In genomic region chr20:45299786-45300185, GRCh38 we compare ENCODE assay signal across 32 cellular contexts. TPM values are rescaled to one million over a fixed set of nuclear protein-coding genes. Genes with fewer than 3 reads are reported as not detected.
"Had no signal": no experiment of that assay in that cellular context is flagged by ENCODE, and none has a peak within 500 bp of the region (broad histone marks: within the 10 kb centered on the region; RNA-seq: fewer than 3 reads in every experiment).

No MANE protein-coding gene starts in this region.

- H3K4me3 ChIP-seq: stomach, suprapubic skin, testis, thoracic aorta, thyroid gland, tibial artery, tibial nerve, transverse colon, upper lobe of left lung, upper lobe of right lung, uterus, vagina had no signal

- H3K4me3 Mint-ChIP-seq: stimulated activated effector memory CD8-positive, alpha-beta T cell treated with anti-CD3 and anti-CD28 coated beads, Interleukin-12 subunit alpha, Interleukin-12 subunit beta, amount 100 ng/mL, for 72 hours; stimulated activated memory B cell treated with anti-CD40 and anti-IgM and Interleukin-4, amounts not matched to agents 10 μg/mL and 1 μg/mL and 100 μg/mL, for 72 hours; stimulated activated naive B cell treated with anti-CD40 and anti-IgM and Interleukin-4, amounts not matched to agents 10 μg/mL and 1 μg/mL and 100 μg/mL, for 72 hours; stimulated activated naive CD8-positive, alpha-beta T cell treated with anti-CD3 and anti-CD28 coated beads, Interleukin-15, amount 100 ng/mL, for 72 hours; stimulated activated naive CD8-positive, alpha-beta T cell treated with anti-CD3 and anti-CD28 coated beads, Interleukin-15, Interleukin-2, amounts not matched to agents 100 ng/mL and 50 ng/mL, for 24 hours; type B pancreatic cell had no signal

- DNase-seq: stimulated activated CD4-positive, alpha-beta T cell treated with anti-CD3 and anti-CD28 coated beads, Interleukin-2, amount 100 ng/mL, for 48 hours; stimulated activated CD4-positive, alpha-beta T cell treated with anti-CD3 and anti-CD28 coated beads, Interleukin-4, amount 100 ng/mL, for 1 hour; stimulated activated CD4-positive, alpha-beta T cell treated with anti-CD3 and anti-CD28 coated beads, Interleukin-4, amount 100 ng/mL, for 24 hours; stimulated activated CD4-positive, alpha-beta T cell treated with anti-CD3 and anti-CD28 coated beads, Interleukin-4, amount 100 ng/mL, for 4 hours; stimulated activated CD8-positive, alpha-beta memory T cell treated with anti-CD3 and anti-CD28 coated beads, Interleukin-4, amount 100 ng/mL, for 48 hours; stimulated activated naive B cell treated with anti-CD40 and anti-IgM and Interleukin-4, amounts not matched to agents 10 μg/mL and 1 μg/mL and 100 μg/mL, for 72 hours; stimulated activated naive CD4-positive, alpha-beta T cell; stimulated activated naive CD4-positive, alpha-beta T cell treated with Interleukin-2 at 50 U/mL for 16 hours; stimulated activated naive CD8-positive, alpha-beta T cell treated with anti-CD3 and anti-CD28 coated beads, Interleukin-15, amount 100 ng/mL, for 72 hours; stimulated activated naive CD8-positive, alpha-beta T cell treated with anti-CD3 and anti-CD28 coated beads, Interleukin-15, Interleukin-2, amounts not matched to agents 100 U/mL and 50 U/mL, for 24 hours; stomach; substantia nigra; testis; thyroid gland; transverse colon; trophoblast cell; upper lobe of left lung; upper lobe of right lung; uterus had no signal

- H3K27me3 ChIP-seq: testis, thyroid gland, upper lobe of left lung, uterus had no signal

- H3K36me3 ChIP-seq: stomach, suprapubic skin, thoracic aorta, thyroid gland, tibial artery, tibial nerve, transverse colon, upper lobe of left lung, upper lobe of right lung, uterus, vagina had no signal

- H3K4me1 Mint-ChIP-seq: stimulated activated memory B cell treated with anti-CD40 and anti-IgM and Interleukin-4, amounts not matched to agents 10 μg/mL and 1 μg/mL and 100 μg/mL, for 72 hours; stimulated activated naive B cell treated with anti-CD40 and anti-IgM and Interleukin-4, amounts not matched to agents 10 μg/mL and 1 μg/mL and 100 μg/mL, for 72 hours had no signal

- H3K27ac Mint-ChIP-seq: stimulated activated effector memory CD8-positive, alpha-beta T cell treated with anti-CD3 and anti-CD28 coated beads, Interleukin-12 subunit alpha, Interleukin-12 subunit beta, amount 100 ng/mL, for 72 hours; stimulated activated memory B cell treated with anti-CD40 and anti-IgM and Interleukin-4, amounts not matched to agents 10 μg/mL and 1 μg/mL and 100 μg/mL, for 72 hours; stimulated activated naive B cell treated with anti-CD40 and anti-IgM and Interleukin-4, amounts not matched to agents 10 μg/mL and 1 μg/mL and 100 μg/mL, for 72 hours; stimulated activated naive CD8-positive, alpha-beta T cell treated with anti-CD3 and anti-CD28 coated beads, Interleukin-15, Interleukin-2, amounts not matched to agents 100 ng/mL and 50 ng/mL, for 24 hours; type B pancreatic cell had no signal

- H3K9me3 ChIP-seq: stomach, suprapubic skin, testis, thoracic aorta, thyroid gland, tibial artery, tibial nerve, transverse colon, upper lobe of left lung, upper lobe of right lung, uterus, vagina had no signal

- ATAC-seq: stimulated activated effector memory CD8-positive, alpha-beta T cell treated with anti-CD3 and anti-CD28 coated beads, Interleukin-12 subunit alpha, Interleukin-12 subunit beta, amount 100 ng/mL, for 72 hours; stimulated activated memory B cell treated with anti-CD40 and anti-IgM and Interleukin-4, amounts not matched to agents 10 μg/mL and 1 μg/mL and 100 μg/mL, for 72 hours; stimulated activated naive B cell treated with anti-CD40 and anti-IgM and Interleukin-4, amounts not matched to agents 10 μg/mL and 1 μg/mL and 100 μg/mL, for 72 hours; stimulated activated naive CD8-positive, alpha-beta T cell treated with anti-CD3 and anti-CD28 coated beads, Interleukin-15, amount 100 ng/mL, for 72 hours; stimulated activated naive CD8-positive, alpha-beta T cell treated with anti-CD3 and anti-CD28 coated beads, Interleukin-15, Interleukin-2, amounts not matched to agents 100 U/mL and 50 U/mL, for 24 hours; upper lobe of right lung had no signal

- H3K27ac ChIP-seq: stomach, suprapubic skin, testis, thoracic aorta, thyroid gland, tibial artery, tibial nerve, transverse colon, upper lobe of left lung, upper lobe of right lung, uterus, vagina had no signal

- H3K36me3 Mint-ChIP-seq: stimulated activated effector memory CD8-positive, alpha-beta T cell treated with anti-CD3 and anti-CD28 coated beads, Interleukin-12 subunit alpha, Interleukin-12 subunit beta, amount 100 ng/mL, for 72 hours; stimulated activated memory B cell treated with anti-CD40 and anti-IgM and Interleukin-4, amounts not matched to agents 10 μg/mL and 1 μg/mL and 100 μg/mL, for 72 hours; stimulated activated naive B cell treated with anti-CD40 and anti-IgM and Interleukin-4, amounts not matched to agents 10 μg/mL and 1 μg/mL and 100 μg/mL, for 72 hours; type B pancreatic cell had no signal

- H3K9me3 Mint-ChIP-seq: stimulated activated effector memory CD8-positive, alpha-beta T cell treated with anti-CD3 and anti-CD28 coated beads, Interleukin-12 subunit alpha, Interleukin-12 subunit beta, amount 100 ng/mL, for 72 hours; stimulated activated memory B cell treated with anti-CD40 and anti-IgM and Interleukin-4, amounts not matched to agents 10 μg/mL and 1 μg/mL and 100 μg/mL, for 72 hours; stimulated activated naive B cell treated with anti-CD40 and anti-IgM and Interleukin-4, amounts not matched to agents 10 μg/mL and 1 μg/mL and 100 μg/mL, for 72 hours; stimulated activated naive CD8-positive, alpha-beta T cell treated with anti-CD3 and anti-CD28 coated beads, Interleukin-15, amount 100 ng/mL, for 72 hours; stimulated activated naive CD8-positive, alpha-beta T cell treated with anti-CD3 and anti-CD28 coated beads, Interleukin-15, Interleukin-2, amounts not matched to agents 100 ng/mL and 50 ng/mL, for 24 hours; type B pancreatic cell had no signal

- H3K4me1 ChIP-seq: stomach, suprapubic skin, testis, thyroid gland, tibial artery, tibial nerve, transverse colon, upper lobe of left lung, upper lobe of right lung, uterus, vagina had no signal

RNA-seq across cellular contexts. Expression of gene RBPJL, which starts 6.9 kb away (rescaled TPM):
- total RNA-seq: subcutaneous adipose tissue, suprapubic skin, temporal lobe, thoracic aorta, thyroid gland, transverse colon, upper lobe of right lung, ureter, urinary bladder, uterus, vagina had no signal

RNA-seq across cellular contexts. Expression of gene MATN4, which starts 8.3 kb away (rescaled TPM):
- total RNA-seq: temporal lobe, tibial nerve, transverse colon, ureter, vagina had no signal

RNA-seq across cellular contexts. Expression of gene SLPI, which starts 45.4 kb away (rescaled TPM):
- total RNA-seq: temporal lobe had no signal
